16 cellular contexts compared by ENCODE assay signal in the genomic region with DNA sequence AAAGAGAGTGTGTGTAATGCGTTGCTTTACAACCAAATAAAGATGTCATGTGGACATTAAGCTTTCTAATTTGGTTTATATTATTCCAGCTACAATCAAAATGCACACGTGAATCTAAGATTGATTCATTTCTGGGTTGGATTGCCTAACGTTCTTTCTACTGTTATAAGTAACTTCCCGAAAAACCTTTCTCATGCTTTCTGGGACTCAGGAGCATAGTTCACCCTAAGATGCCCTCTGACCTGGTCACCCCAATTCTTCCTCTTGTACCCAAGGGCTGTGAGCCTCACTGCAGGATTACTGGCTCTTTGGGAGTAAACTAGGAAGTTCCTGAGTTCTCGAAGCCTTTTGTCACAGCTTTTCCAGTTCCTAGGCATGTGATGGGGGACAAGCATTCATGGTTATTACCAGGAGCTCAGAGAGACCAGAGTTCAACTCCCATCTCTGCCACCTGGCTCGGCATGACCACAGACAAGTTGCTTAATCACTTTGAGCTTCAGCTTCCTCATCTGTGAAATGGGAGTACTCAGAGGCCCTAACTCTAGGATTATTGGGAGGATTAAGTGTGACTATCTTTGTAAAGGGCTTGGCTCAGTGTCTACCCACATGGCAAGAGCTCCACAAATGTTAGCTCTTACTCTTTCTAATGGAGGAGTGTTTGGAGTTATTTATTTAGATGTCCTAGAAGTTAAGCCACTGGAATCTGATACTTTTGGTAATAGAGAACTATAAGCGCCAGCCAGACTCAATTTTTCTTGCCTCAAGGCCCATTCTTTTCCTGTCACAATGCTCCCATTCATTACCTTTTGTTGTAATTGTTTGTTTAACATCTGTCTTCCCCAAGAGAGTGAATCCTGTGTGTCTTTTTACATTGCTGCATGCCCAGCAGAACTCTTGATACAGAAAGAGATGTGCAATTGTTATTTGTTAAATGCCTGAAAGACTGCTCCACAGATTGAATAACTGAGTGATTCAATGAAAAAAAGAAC. TPM values are rescaled to one million over a fixed set of nuclear protein-coding genes. Genes with fewer than 3 reads are reported as not detected.
A peak's percentile ranks its signal among the peaks of the same experiment; 100 is the strongest.
DNase-seq lines count a peak whose midpoint lies in the region; ATAC-seq and TF ChIP-seq lines count a peak whose summit lies in the region.
"Had no signal": no experiment of that assay in that cellular context is flagged by ENCODE, and none has a peak within 500 bp of the region (broad histone marks: within the 10 kb centered on the region; RNA-seq: fewer than 3 reads in every experiment).

No MANE protein-coding gene starts in this region.

- H3K23ac ChIP-seq in trophoblast cell (ENCODE audit: low read length) = no peak overlapping the region

- peak overlapping the region; percentile 70 for H2BK5ac ChIP-seq in trophoblast cell (ENCODE audit: low read depth, low read length, poor library complexity)

- H3K4me3 ChIP-seq in trophoblast cell (ENCODE audit: low read depth, low read length) (no peak overlapping the region), colonic mucosa (no peak overlapping the region)
- H3K4me3 ChIP-seq: dorsolateral prefrontal cortex had no signal

- peaks cover 19 to 30% of the 10 kb centered on the region in 2 experiments for H3K4me1 ChIP-seq in trophoblast cell (ENCODE audit: control insufficient read depth in 1 of 2, insufficient read depth in 2 of 2, low read length in 2 of 2)
- no peaks in the 10 kb centered on the region for H3K4me1 ChIP-seq in colonic mucosa

- H4K91ac ChIP-seq in trophoblast cell (ENCODE audit: low read depth, low read length) = peak overlapping the region; percentile 77

- peak overlapping the region; percentile 57 for H2AK5ac ChIP-seq in trophoblast cell (ENCODE audit: low read length)

- no peak overlapping the region for H2AFZ ChIP-seq in trophoblast cell (ENCODE audit: insufficient read depth, low read length, poor library complexity)

- H2BK12ac ChIP-seq in trophoblast cell (ENCODE audit: low read length) = peak overlapping the region; percentile 94

- H3K9me3 ChIP-seq in trophoblast cell (ENCODE audit: insufficient read depth, low read depth, low read length) (no peaks in the 10 kb centered on the region), colonic mucosa (no peaks in the 10 kb centered on the region)

- peak overlapping the region; percentile 68 for H4K8ac ChIP-seq in trophoblast cell (ENCODE audit: low read depth, low read length)

- ATAC-seq in esophagus mucosa = peak; percentile 64
- no peak for ATAC-seq in HG02870 (IDR thresholded peaks at IDR 0.05; ENCODE audit: unreplicated experiment)
- ATAC-seq in HG02840 (IDR thresholded peaks at IDR 0.05; ENCODE audit: low FRiP score, unreplicated experiment) = no peak
- ATAC-seq in left lobe of liver = no peak
- ATAC-seq: activated CD8-positive, alpha-beta memory T cell treated with anti-CD3 and anti-CD28 coated beads, Interleukin-2, amount 10 ng/mL, durations not matched to agents 7 days and 5 days; left colon had no signal

- H3K4ac ChIP-seq in trophoblast cell (ENCODE audit: low read depth, low read length) = no peak overlapping the region

- H3K27me3 ChIP-seq in trophoblast cell (ENCODE audit: insufficient read depth, low read length) = no peaks in the 10 kb centered on the region
- H3K27me3 ChIP-seq in colonic mucosa = no peaks in the 10 kb centered on the region
- H3K27me3 ChIP-seq: dorsolateral prefrontal cortex had no signal

- H3K18ac ChIP-seq in trophoblast cell (ENCODE audit: low read length) = peak overlapping the region; percentile 11

- H3K9ac ChIP-seq in trophoblast cell (ENCODE audit: low read length) (no peak overlapping the region), colonic mucosa (ENCODE audit: low read depth in 2 of 2, low read length in 2 of 2) (no peak overlapping the region)

- peak overlapping the region; percentile 45 for H3K14ac ChIP-seq in trophoblast cell (ENCODE audit: low read length)

- WGBS in trophoblast cell (ENCODE audit: extremely low coverage, insufficient coverage, insufficient read length) = no CpG with 5 or more reads among the region's 7 CpGs

- no peak overlapping the region for H3K4me2 ChIP-seq in trophoblast cell (ENCODE audit: low read length)

- no peak overlapping the region for H4K12ac ChIP-seq in trophoblast cell (ENCODE audit: low read depth, low read length)

- H3K27ac ChIP-seq in trophoblast cell (ENCODE audit: low read depth, low read length) = peak overlapping the region; percentile 22
- no peak overlapping the region for H3K27ac ChIP-seq in colonic mucosa
- H3K27ac ChIP-seq: VCaP had no signal

- no peaks in the 10 kb centered on the region for H3K36me3 ChIP-seq in trophoblast cell (ENCODE audit: control insufficient read depth in 1 of 2, insufficient read depth in 2 of 2, low read length in 2 of 2)
- H3K36me3 ChIP-seq in colonic mucosa = no peaks in the 10 kb centered on the region

- peaks cover 3% of the 10 kb centered on the region for H3K79me2 ChIP-seq in trophoblast cell (ENCODE audit: control insufficient read depth, insufficient read depth, low read length, poor library complexity)

- H2BK120ac ChIP-seq in trophoblast cell (ENCODE audit: insufficient read depth, low read length, poor library complexity) = peak overlapping the region; percentile 78

- peaks cover 28% of the 10 kb centered on the region for H3K79me1 ChIP-seq in trophoblast cell (ENCODE audit: low read length)

- no peak for TF ChIP-seq CTCF in colonic mucosa (IDR thresholded peaks at IDR 0.05)

- intact Hi-C loops in colonic mucosa (cut with DNase I) = no loop called here

- peak; percentile 76 for DNase-seq in COLO829 (ENCODE audit: low spot score)
- peak; percentile 34 for DNase-seq in NCI-H345 treated with DMSO at 0.1 percent for 48 hours (lab: John Stamatoyannopoulos, UW; ENCODE audit: unreplicated experiment)
- DNase-seq in trophoblast cell = peak in 1 of 2 donors; percentile 19
- DNase-seq in colonic mucosa = no peak
- DNase-seq in left lobe of liver (ENCODE audit: low spot score) = no peak
- DNase-seq: activated CD8-positive, alpha-beta memory T cell treated with anti-CD3 and anti-CD28 coated beads, Interleukin-2, amount 10 ng/mL, durations not matched to agents 7 days and 5 days; DMS53; head of caudate nucleus; left colon; NCI-H524 treated with DMSO at 0.1 percent for 48 hours; SHP77 treated with DMSO at 0.1 percent for 48 hours had no signal

RNA-seq across cellular contexts. Expression of a gene that starts 12.5 kb away (rescaled TPM):
- total RNA-seq in esophagus mucosa = 13.0 TPM
- polyA plus RNA-seq in trophoblast cell (2013) = 47.8 and 49.5 TPM in 2 replicates
- total RNA-seq in colonic mucosa = 1 to 10 TPM; 5.5 to 7.6 TPM
- 2.9 TPM for total RNA-seq in left lobe of liver

Comparison
In these comparisons a context has a peak if more than half of its experiments do, and no peak if none do; other contexts are left out.
1. DNase-seq: peak in COLO829 (single experiment) and NCI-H345 treated with DMSO at 0.1 percent for 48 hours (single experiment); none in colonic mucosa (single experiment) and left lobe of liver (single experiment).